Comparison of ENCODE assay signal across 12 cellular contexts in the genomic region with DNA sequence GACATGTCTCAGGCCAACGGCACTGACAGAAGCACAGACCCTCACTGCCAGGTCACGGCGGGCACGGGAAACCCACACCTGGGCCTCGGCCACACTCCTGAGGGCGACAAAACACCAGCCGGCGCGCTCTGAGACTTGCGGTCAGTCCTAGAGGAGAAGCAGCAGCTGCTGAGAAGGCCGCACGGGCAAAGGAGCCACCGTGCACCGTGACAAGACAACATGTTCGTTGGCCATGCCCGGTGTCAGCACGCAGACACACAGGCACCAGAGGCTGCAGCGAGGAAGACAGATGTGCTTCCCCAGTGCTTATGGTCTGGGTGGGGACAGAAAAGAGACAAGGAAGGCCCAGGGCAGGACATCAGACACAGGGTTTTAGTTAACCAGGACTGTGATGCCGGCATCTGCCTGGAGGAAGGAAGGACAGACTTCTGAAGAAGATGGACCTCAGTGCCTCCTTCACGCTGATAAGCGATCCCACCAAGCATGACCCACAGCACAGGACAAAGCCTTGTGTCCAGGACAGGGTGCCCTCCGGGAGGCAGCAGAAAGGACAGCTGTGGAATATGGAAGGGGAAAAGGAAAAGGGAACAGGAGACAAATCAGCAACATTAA.
DNase-seq lines count a peak whose midpoint lies in the region; ATAC-seq, FAIRE-seq and TF ChIP-seq lines count a peak whose summit lies in the region.
"Had no signal": no experiment of that assay in that cellular context is flagged by ENCODE, and none has a peak within 500 bp of the region (broad histone marks: within the 10 kb centered on the region; RNA-seq: fewer than 3 reads in every experiment).

No MANE protein-coding gene starts in this region.

- H3K27me3 Mint-ChIP-seq in GM23338 (ENCODE audit: insufficient read depth, low read depth, poor library complexity) (peaks cover 28% of the 10 kb centered on the region), natural killer cell (ENCODE audit: low read depth in 2 of 2) (no peaks in the 10 kb centered on the region)
- no peaks in the 10 kb centered on the region for H3K27me3 Mint-ChIP-seq in activated naive CD8-positive, alpha-beta T cell treated with anti-CD3 and anti-CD28 coated beads, Interleukin-2, amount 10 ng/mL, durations not matched to agents 7 days and 5 days

- H3K36me3 Mint-ChIP-seq in GM23338 (ENCODE audit: low read depth) (peaks cover 3% of the 10 kb centered on the region; the same call in 2 of the 3 replicates), natural killer cell (no peaks in the 10 kb centered on the region)
- peaks cover 5% of the 10 kb centered on the region for H3K36me3 Mint-ChIP-seq in activated naive CD8-positive, alpha-beta T cell treated with anti-CD3 and anti-CD28 coated beads, Interleukin-2, amount 10 ng/mL, durations not matched to agents 7 days and 5 days

- ATAC-seq in GM23338 = no peak
- ATAC-seq in activated naive CD8-positive, alpha-beta T cell treated with anti-CD3 and anti-CD28 coated beads, Interleukin-2, amount 10 ng/mL, durations not matched to agents 7 days and 5 days (ENCODE audit: low read depth) = no peak
- ATAC-seq in natural killer cell = no peak
- ATAC-seq in HG02973 (IDR thresholded peaks at IDR 0.05; ENCODE audit: unreplicated experiment) = no peak
- ATAC-seq in omental fat pad (ENCODE audit: low FRiP score) = no peak
- ATAC-seq in HG02981 (IDR thresholded peaks at IDR 0.05; ENCODE audit: unreplicated experiment) = no peak

- H3K9me3 Mint-ChIP-seq in GM23338 (no peaks in the 10 kb centered on the region), natural killer cell (no peaks in the 10 kb centered on the region)
- H3K9me3 Mint-ChIP-seq in activated naive CD8-positive, alpha-beta T cell treated with anti-CD3 and anti-CD28 coated beads, Interleukin-2, amount 10 ng/mL, durations not matched to agents 7 days and 5 days = no peaks in the 10 kb centered on the region

- DNase-seq in GM23338 (ENCODE audit: low spot score) (no peak), natural killer cell (no peak), omental fat pad (ENCODE audit: low spot score) (no peak), small intestine (no peak)
- no peak for DNase-seq in activated naive CD8-positive, alpha-beta T cell treated with anti-CD3 and anti-CD28 coated beads, Interleukin-2, amount 10 ng/mL, durations not matched to agents 7 days and 5 days
- DNase-seq: GOT3, T1000 had no signal

- peak overlapping the region; percentile 79 to 93 (median 89) for H3K4me2 ChIP-seq in BLaER1 treated with 17β-estradiol and CSF1 and Interleukin-3, amounts not matched to agents 10 nM and 100 nM
- peak overlapping the region; percentile 70; the same call in 1 of the 2 replicates for H3K4me2 ChIP-seq in GM23338
- H3K4me2 ChIP-seq: KMS-11 had no signal

- H3K79me2 ChIP-seq in GM23338 (replicated peaks; ENCODE audit: insufficient read depth) = peaks cover 100% of the 10 kb centered on the region

- H3K27me3 ChIP-seq in BLaER1 treated with 17β-estradiol and CSF1 and Interleukin-3, amounts not matched to agents 10 nM and 100 nM = no peaks in the 10 kb centered on the region
- H3K27me3 ChIP-seq in GM23338 (ENCODE audit: insufficient read depth) (no peaks in the 10 kb centered on the region), small intestine (ENCODE audit: control insufficient read depth in 2 of 2, insufficient read depth in 2 of 2, low read length in 2 of 2) (no peaks in the 10 kb centered on the region)

- H4K20me1 ChIP-seq in BLaER1 treated with 17β-estradiol and CSF1 and Interleukin-3, amounts not matched to agents 10 nM and 100 nM = peaks cover 100% of the 10 kb centered on the region in 11 experiments
- H4K20me1 ChIP-seq in GM23338 (replicated peaks; ENCODE audit: insufficient read depth) = peaks cover 94% of the 10 kb centered on the region

- peak overlapping the region in 10 of 11 experiments; percentile 4 to 61 (median 43); a peak in 14 of 22 replicates for H3K9ac ChIP-seq in BLaER1 treated with 17β-estradiol and CSF1 and Interleukin-3, amounts not matched to agents 10 nM and 100 nM
- H3K9ac ChIP-seq: KMS-11 had no signal

- H3K9me2 ChIP-seq in GM23338 (ENCODE audit: insufficient read depth) = no peaks in the 10 kb centered on the region

- intact Hi-C loops in natural killer cell (cut with micrococcal nuclease) = loop anchor here (5.0 kb wide), 2 partner anchors 36 to 81 kb away; no protein-coding TSS in a partner anchor

- no peaks in the 10 kb centered on the region; the same call in 1 of the 2 replicates for H3F3A ChIP-seq in GM23338 (replicated peaks; ENCODE audit: low read depth)

- peaks cover 91% of the 10 kb centered on the region for H3K4me1 Mint-ChIP-seq in GM23338
- peaks cover 79% of the 10 kb centered on the region for H3K4me1 Mint-ChIP-seq in activated naive CD8-positive, alpha-beta T cell treated with anti-CD3 and anti-CD28 coated beads, Interleukin-2, amount 10 ng/mL, durations not matched to agents 7 days and 5 days
- H3K4me1 Mint-ChIP-seq in natural killer cell = peaks cover 84 to 86% of the 10 kb centered on the region in 2 donors

- no peak for TF ChIP-seq CTCF in GM23338 (conservative IDR thresholded peaks at IDR 0.05; ENCODE audit: low read depth in 2 of 2)
- TF ChIP-seq CTCF in natural killer cell (IDR thresholded peaks at IDR 0.05) = no peak
- no peak for TF ChIP-seq CTCF in omental fat pad (IDR thresholded peaks at IDR 0.05)

- H3K4me3 Mint-ChIP-seq in GM23338 (peak overlapping the region; percentile 33; the same call in 2 of the 3 replicates), natural killer cell (peak overlapping the region; percentile 79)
- peak overlapping the region; percentile 78 for H3K4me3 Mint-ChIP-seq in activated naive CD8-positive, alpha-beta T cell treated with anti-CD3 and anti-CD28 coated beads, Interleukin-2, amount 10 ng/mL, durations not matched to agents 7 days and 5 days

- no peak overlapping the region for H3K4me3 ChIP-seq in BLaER1 treated with 17β-estradiol and CSF1 and Interleukin-3, amounts not matched to agents 10 nM and 100 nM
- H3K4me3 ChIP-seq in GM23338 = no peak overlapping the region
- no peak overlapping the region for H3K4me3 ChIP-seq in small intestine (ENCODE audit: low read depth in 1 of 2, low read length in 2 of 2)

- POLR2A ChIA-PET in activated naive CD8-positive, alpha-beta T cell treated with anti-CD3 and anti-CD28 coated beads, Interleukin-2, amount 10 ng/mL, durations not matched to agents 7 days and 5 days (lab: Charles Lee) = no interaction called here

- peaks cover 0 to 39% (median 23%) of the 10 kb centered on the region in 11 experiments; a peak in 16 of 22 replicates for H3K36me3 ChIP-seq in BLaER1 treated with 17β-estradiol and CSF1 and Interleukin-3, amounts not matched to agents 10 nM and 100 nM
- H3K36me3 ChIP-seq in GM23338 (ENCODE audit: insufficient read depth) (no peaks in the 10 kb centered on the region), small intestine (ENCODE audit: control insufficient read depth in 2 of 2, insufficient read depth in 2 of 2, low read length in 2 of 2) (no peaks in the 10 kb centered on the region)

- no peaks in the 10 kb centered on the region for H3K9me3 ChIP-seq in BLaER1 treated with 17β-estradiol and CSF1 and Interleukin-3, amounts not matched to agents 10 nM and 100 nM (replicated peaks in 1 of 11)
- no peaks in the 10 kb centered on the region for H3K9me3 ChIP-seq in small intestine (ENCODE audit: control insufficient read depth, low read depth)

- peaks cover 87 to 98% (median 87%) of the 10 kb centered on the region in 10 experiments for H3K4me1 ChIP-seq in BLaER1 treated with 17β-estradiol and CSF1 and Interleukin-3, amounts not matched to agents 10 nM and 100 nM
- peaks cover 84% of the 10 kb centered on the region for H3K4me1 ChIP-seq in GM23338 (ENCODE audit: insufficient read depth)
- H3K4me1 ChIP-seq in small intestine (ENCODE audit: control insufficient read depth in 2 of 2, insufficient read depth in 1 of 2, low read depth in 1 of 2, low read length in 1 of 2) = peaks cover 2 to 29% of the 10 kb centered on the region in 2 donors

- peak overlapping the region in 7 of 11 experiments; percentile 2 to 59 (median 45); a peak in 9 of 22 replicates for H3K27ac ChIP-seq in BLaER1 treated with 17β-estradiol and CSF1 and Interleukin-3, amounts not matched to agents 10 nM and 100 nM
- H3K27ac ChIP-seq in GM23338 (ENCODE audit: low read depth) (peak overlapping the region; percentile 81), small intestine (ENCODE audit: low read depth in 1 of 2, low read length in 1 of 2) (no peak overlapping the region)
- H3K27ac ChIP-seq: KMS-11 had no signal

- H3K27ac Mint-ChIP-seq in GM23338 = peak overlapping the region; percentile 70
- peak overlapping the region; percentile 89 for H3K27ac Mint-ChIP-seq in activated naive CD8-positive, alpha-beta T cell treated with anti-CD3 and anti-CD28 coated beads, Interleukin-2, amount 10 ng/mL, durations not matched to agents 7 days and 5 days
- peak overlapping the region; percentile 73 to 82 for H3K27ac Mint-ChIP-seq in natural killer cell

- H2AFZ ChIP-seq in GM23338 = no peak overlapping the region

- no peak for FAIRE-seq in small intestine (lab: Jason Lieb, UNC)
- FAIRE-seq: islet of Langerhans had no signal

- 82 to 89% (median 86%) methylated on average over 18 to 22 of the region's 22 CpGs for WGBS in small intestine, 3 donors

TF ChIP-seq in GM23338, 12 proteins besides CTCF, POLR2A, EP300 and RAD21 (continues in another document):
- TF ChIP-seq ZNF114 (CRISPR knock-in tag; IDR thresholded peaks at IDR 0.05) (no peak), EZH2phosphoT487 (IDR thresholded peaks at IDR 0.05; ENCODE audit: unreplicated experiment) (no peak), ZNF331 (CRISPR knock-in tag; IDR thresholded peaks at IDR 0.05; ENCODE audit: low read depth) (no peak)

Comparison
In these comparisons a context has a peak if more than half of its experiments do, and no peak if none do; other contexts are left out.
1. H3K27ac ChIP-seq: peak in BLaER1 treated with 17β-estradiol and CSF1 and Interleukin-3, amounts not matched to agents 10 nM and 100 nM (7 of 11) and GM23338 (single experiment); none in small intestine (0 of 2).
2. Peak in every context shown above with its lines, with median percentiles within 50 percentile points of each other: H3K27ac Mint-ChIP-seq and H3K4me3 Mint-ChIP-seq.